ENCODE assay signal across 7 cellular contexts in the genomic region with DNA sequence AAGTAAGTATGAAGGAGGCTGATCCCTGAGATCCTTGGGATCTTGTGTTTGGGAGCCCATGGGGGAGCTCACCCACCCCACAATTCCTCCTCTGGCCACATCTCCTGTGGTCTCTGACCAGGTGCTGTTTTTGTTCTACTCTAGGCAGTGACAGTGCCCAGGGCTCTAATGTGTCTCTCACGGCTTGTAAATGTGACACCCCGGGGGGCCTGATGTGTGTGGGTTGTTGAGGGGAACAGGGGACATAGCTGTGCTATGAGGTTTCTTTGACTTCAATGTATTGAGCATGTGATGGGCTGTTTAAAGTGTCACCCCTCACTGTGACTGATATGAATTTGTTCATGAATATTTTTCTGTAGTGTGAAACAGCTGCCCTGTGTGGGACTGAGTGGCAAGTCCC. TPM values are rescaled to one million over a fixed set of nuclear protein-coding genes. Genes with fewer than 3 reads are reported as not detected.
"Had no signal": no experiment of that assay in that cellular context is flagged by ENCODE, and none has a peak within 500 bp of the region (broad histone marks: within the 10 kb centered on the region; RNA-seq: fewer than 3 reads in every experiment).

No MANE protein-coding gene starts in this region.

- H3K4me3 Mint-ChIP-seq: GM23338, H9, HFFc6 had no signal

- DNase-seq: H9, HCEC 1CT, HFFc6, IMR-90, KG1 had no signal

- ATAC-seq: GM23338, K562 had no signal

- H3K27ac Mint-ChIP-seq: GM23338, H9, HFFc6 had no signal

- H3K4me3 ChIP-seq: GM23338, K562 had no signal

- H3K4me1 Mint-ChIP-seq: GM23338 had no signal

- H3K9me3 Mint-ChIP-seq: H9, HFFc6 had no signal

RNA-seq across cellular contexts. Expression of a gene that starts 2.8 kb away (rescaled TPM):
- total RNA-seq: IMR-90, K562 had no signal
